In the genomic region with DNA sequence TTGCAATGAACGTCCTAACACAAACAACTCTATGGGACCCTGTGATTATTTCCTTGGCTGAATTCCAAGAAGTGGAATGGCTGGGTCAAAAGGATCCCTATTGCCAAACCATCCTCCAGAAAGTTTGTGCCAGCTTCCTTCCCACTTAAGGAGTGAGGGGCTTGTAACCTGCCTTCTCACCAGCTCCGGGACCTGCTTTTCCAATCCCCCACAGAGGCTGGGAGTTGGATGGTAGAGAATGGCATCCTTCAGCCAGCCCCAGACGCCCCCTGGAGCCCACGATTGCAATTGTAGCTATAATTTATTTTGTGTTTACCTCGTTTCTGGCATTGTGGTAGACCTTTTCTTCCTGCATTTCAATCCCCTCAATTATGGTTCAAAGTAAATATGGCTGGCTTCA, we compare ENCODE assay signal across 8 cellular contexts. TPM values are rescaled to one million over a fixed set of nuclear protein-coding genes. Genes with fewer than 3 reads are reported as not detected.
DNase-seq lines count a peak whose midpoint lies in the region; ATAC-seq and TF ChIP-seq lines count a peak whose summit lies in the region.

No MANE protein-coding gene starts in this region.

- no peak overlapping the region for H2BK15ac ChIP-seq in mesenchymal stem cell (ENCODE audit: low read depth, poor library complexity, severe bottlenecking)

- H2AK5ac ChIP-seq in mesenchymal stem cell (ENCODE audit: low read length, severe bottlenecking) = no peak overlapping the region

- H3K4me3 ChIP-seq in WI38 (ENCODE audit: low read depth, low read length) (no peak overlapping the region), mesenchymal stem cell (ENCODE audit: insufficient read depth in 1 of 2, low read depth in 1 of 2, low read length in 2 of 2) (no peak overlapping the region)

- peaks cover 38 to 58% of the 10 kb centered on the region in 2 experiments for H3K27me3 ChIP-seq in mesenchymal stem cell (ENCODE audit: control insufficient read depth in 1 of 2, insufficient read depth in 1 of 2, low read length in 2 of 2)

- no peaks in the 10 kb centered on the region for H3K4me1 ChIP-seq in mesenchymal stem cell (ENCODE audit: control insufficient read depth, insufficient read depth, low read depth, low read length)

- no peak overlapping the region for H4K8ac ChIP-seq in mesenchymal stem cell (ENCODE audit: low read length)

- no peak for ATAC-seq in HG03378 (IDR thresholded peaks at IDR 0.05; ENCODE audit: unreplicated experiment)

- no peak overlapping the region for H2BK12ac ChIP-seq in mesenchymal stem cell (ENCODE audit: low read length in 2 of 2)

- in situ Hi-C loops in G401 (cut with HindIII; ENCODE audit: low sequenced_read_pairs) = no loop called here

- H3K36me3 ChIP-seq in mesenchymal stem cell (ENCODE audit: control insufficient read depth in 1 of 2, insufficient read depth in 2 of 2, low read depth in 1 of 2, low read length in 2 of 2) = no peaks in the 10 kb centered on the region

- no peak overlapping the region for H3K18ac ChIP-seq in mesenchymal stem cell (ENCODE audit: low read depth in 1 of 2, low read length in 2 of 2)

- H3K27ac ChIP-seq in mesenchymal stem cell (ENCODE audit: low read length, poor library complexity, severe bottlenecking) = no peak overlapping the region

- no peak overlapping the region for H3K4ac ChIP-seq in mesenchymal stem cell (ENCODE audit: low read depth in 1 of 2, low read length in 2 of 2)

- H4K91ac ChIP-seq in mesenchymal stem cell (ENCODE audit: low read length) = no peak overlapping the region

- H3K4me2 ChIP-seq in mesenchymal stem cell (ENCODE audit: low read length, poor library complexity, severe bottlenecking) = no peak overlapping the region

- WGBS in mesenchymal stem cell = 29% methylated on average over 1 of the region's 5 CpGs

- H2BK5ac ChIP-seq in mesenchymal stem cell (ENCODE audit: low read depth, low read length, poor library complexity, severe bottlenecking) = no peak overlapping the region

- peak; percentile 53 for TF ChIP-seq CTCF in WI38 (IDR thresholded peaks at IDR 0.05; ENCODE audit: low read depth, low read length)

- H3K23ac ChIP-seq in mesenchymal stem cell (ENCODE audit: low read length in 2 of 2) = no peak overlapping the region

- no peak overlapping the region for H3K14ac ChIP-seq in mesenchymal stem cell (ENCODE audit: low read length in 2 of 2)

- no peaks in the 10 kb centered on the region for H3K79me1 ChIP-seq in mesenchymal stem cell (replicated peaks; ENCODE audit: low read length, poor library complexity, severe bottlenecking)

- H3K9ac ChIP-seq in mesenchymal stem cell (ENCODE audit: low read length) = no peak overlapping the region

- peaks cover 5% of the 10 kb centered on the region for H3K9me3 ChIP-seq in mesenchymal stem cell (ENCODE audit: control insufficient read depth, low read length)

- no peak overlapping the region for H2BK120ac ChIP-seq in mesenchymal stem cell (ENCODE audit: low read depth, low read length)

- DNase-seq in G401 (ENCODE audit: low spot score) (peak; percentile 72), Kasumi-1 (lab: John Stamatoyannopoulos, UW) (peak; percentile 27 to 66), mesenchymal stem cell (peak; percentile 14), HPDE6-E6E7 (ENCODE audit: extremely low spot score) (no peak), LoVo (ENCODE audit: low spot score) (no peak), NCI-H526 treated with DMSO at 0.1 percent for 48 hours (lab: John Stamatoyannopoulos, UW) (no peak)

- no peak overlapping the region for H2AFZ ChIP-seq in mesenchymal stem cell (ENCODE audit: low read depth, low read length)

RNA-seq across cellular contexts. Expression of a gene that starts 9.7 kb away (rescaled TPM):
- 0.25 TPM in 1 of 2 replicates, not detected in the other for total RNA-seq in G401 (2014; rRNA removed; shearing (Covaris generic))
- not detected for polyA plus RNA-seq in mesenchymal stem cell (2013, experiment 1 of 2)
- polyA plus RNA-seq in mesenchymal stem cell (2013, experiment 2 of 2) = not detected

RNA-seq across cellular contexts. Expression of a gene that starts 30.4 kb away (rescaled TPM):
- 0.06 TPM in 1 of 2 replicates, not detected in the other for total RNA-seq in G401 (2014; rRNA removed; shearing (Covaris generic))
- 0.03 TPM for polyA plus RNA-seq in mesenchymal stem cell (2013, experiment 1 of 2)
- polyA plus RNA-seq in mesenchymal stem cell (2013, experiment 2 of 2) = 0.07 TPM

RNA-seq across cellular contexts. Expression of a gene that starts 53.2 kb away (rescaled TPM):
- 30.5 and 32.2 TPM in 2 replicates for total RNA-seq in G401 (2014; rRNA removed; shearing (Covaris generic))
- polyA plus RNA-seq in mesenchymal stem cell (2013, experiment 1 of 2) = 8.8 TPM
- 8.8 TPM for polyA plus RNA-seq in mesenchymal stem cell (2013, experiment 2 of 2)

Comparison
In these comparisons a context has a peak if more than half of its experiments do, and no peak if none do; other contexts are left out.
1. DNase-seq: peak in G401 (single experiment), Kasumi-1 (2 of 2) and mesenchymal stem cell (single experiment); none in HPDE6-E6E7 (single experiment), LoVo (single experiment) and NCI-H526 treated with DMSO at 0.1 percent for 48 hours (single experiment).